ENCODE assay signal across 27 cellular contexts in genomic region chr12:130227641-130228040, GRCh38.
A peak's percentile ranks its signal among the peaks of the same experiment; 100 is the strongest.
DNase-seq lines count a peak whose midpoint lies in the region; ATAC-seq, FAIRE-seq and TF ChIP-seq lines count a peak whose summit lies in the region.
"Had no signal": no experiment of that assay in that cellular context is flagged by ENCODE, and none has a peak within 500 bp of the region (broad histone marks: within the 10 kb centered on the region; RNA-seq: fewer than 3 reads in every experiment).

No MANE protein-coding gene starts in this region.

- H4K20me1 ChIP-seq in keratinocyte (ENCODE audit: control insufficient read depth, extremely low read depth, insufficient read depth, low read length): no peaks in the 10 kb centered on the region

- H3K36me3 ChIP-seq in bronchial epithelial cell (ENCODE audit: control insufficient read depth, insufficient read depth, low read length) (no peaks in the 10 kb centered on the region), endodermal cell (ENCODE audit: control insufficient read depth, insufficient read depth, low read length) (no peaks in the 10 kb centered on the region), keratinocyte (ENCODE audit: control insufficient read depth in 2 of 2, extremely low read depth in 1 of 2, insufficient read depth in 2 of 2, low read length in 2 of 2) (no peaks in the 10 kb centered on the region), left lung (no peaks in the 10 kb centered on the region)
- H3K36me3 ChIP-seq: SJSA1 had no signal

- no peaks in the 10 kb centered on the region for H3K4me1 Mint-ChIP-seq in endodermal cell
- H3K4me1 Mint-ChIP-seq: B cell had no signal

- H3K79me2 ChIP-seq in keratinocyte (ENCODE audit: control insufficient read depth, insufficient read depth, low read length): no peaks in the 10 kb centered on the region

- H3K9me3 ChIP-seq in endodermal cell (ENCODE audit: control insufficient read depth, low read length) (no peaks in the 10 kb centered on the region), keratinocyte (ENCODE audit: control insufficient read depth, low read depth, low read length) (no peaks in the 10 kb centered on the region), left lung (peaks cover 0 to 18% of the 10 kb centered on the region in 2 donors)

- no peaks in the 10 kb centered on the region for H3K9me1 ChIP-seq in keratinocyte (ENCODE audit: control insufficient read depth, extremely low read depth, insufficient read depth, low read length)

- no peak overlapping the region for H3K27ac Mint-ChIP-seq in endodermal cell
- H3K27ac Mint-ChIP-seq: B cell; CD8-positive, alpha-beta T cell had no signal

- intact Hi-C loops in left lung (cut with DNase I): no loop called here

- FAIRE-seq in bronchial epithelial cell (lab: Jason Lieb, UNC) (no peak), keratinocyte (lab: Jason Lieb, UNC) (peak; percentile 83)
- FAIRE-seq: GM12891, HTR-8/SVneo, K562 had no signal

- TF ChIP-seq CTCF in bronchial epithelial cell (IDR thresholded peaks at IDR 0.05; ENCODE audit: insufficient read depth, low read length, severe bottlenecking) (no peak), endodermal cell (conservative IDR thresholded peaks at IDR 0.05) (no peak), keratinocyte (optimal IDR thresholded peaks at IDR 0.05 in 1 of 3, IDR thresholded peaks at IDR 0.05 in 1 of 3, conservative IDR thresholded peaks at IDR 0.05 in 1 of 3; ENCODE audit: extremely low read depth in 1 of 3, insufficient read depth in 2 of 3, low read length in 3 of 3) (no peak), left lung (IDR thresholded peaks at IDR 0.05) (no peak)

- no peak overlapping the region for H3K4me3 Mint-ChIP-seq in endodermal cell
- H3K4me3 Mint-ChIP-seq: B cell; CD8-positive, alpha-beta T cell had no signal

- peaks cover 2% of the 10 kb centered on the region for H3K36me3 Mint-ChIP-seq in endodermal cell (ENCODE audit: low read depth)
- H3K36me3 Mint-ChIP-seq: CD8-positive, alpha-beta T cell had no signal

- DNase-seq in bronchial epithelial cell (ENCODE audit: low read depth) (peak; percentile 59), endodermal cell (peak; percentile 30), keratinocyte (ENCODE audit: low read depth, low spot score) (no peak), left lung (no peak), NCI-H82 (lab: John Stamatoyannopoulos, UW) (no peak)
- DNase-seq in activated CD4-positive, alpha-beta T cell treated with anti-CD3 and anti-CD28 coated beads for 4 hours: no peak
- DNase-seq: Caco-2; CD8-positive, alpha-beta T cell; GDM1; H7; Kasumi-1; MV-4-11; NCI-H1105; NCI-H2029; NCI-H446; NCI-H524 treated with DMSO at 0.1 percent for 48 hours; NCI-H774; NK-92 treated with Interleukin-12 subunit alpha and Interleukin-12 subunit beta, amount 100 ng/mL, for 24 hours; PC-9; Right ventricle myocardium superior had no signal

- WGBS in endodermal cell (ENCODE audit: insufficient coverage in 1 of 2, insufficient read length in 1 of 2), 2 experiments: 71 to 79% methylated on average over 4 of the region's 4 CpGs

- ATAC-seq in HG03520 (IDR thresholded peaks at IDR 0.05; ENCODE audit: unreplicated experiment) (no peak), left lung (no peak)
- ATAC-seq: CD8-positive, alpha-beta T cell; K562 had no signal

- no peaks in the 10 kb centered on the region for H3K4me1 ChIP-seq in endodermal cell (ENCODE audit: control insufficient read depth, insufficient read depth, low read length)
- H3K4me1 ChIP-seq in keratinocyte (ENCODE audit: control insufficient read depth, extremely low read depth, insufficient read depth, low read length): peaks cover 10% of the 10 kb centered on the region
- no peaks in the 10 kb centered on the region for H3K4me1 ChIP-seq in left lung
- H3K4me1 ChIP-seq: Caco-2, SJSA1 had no signal

- H3K27me3 ChIP-seq in bronchial epithelial cell (ENCODE audit: control insufficient read depth, insufficient read depth, low read length): no peaks in the 10 kb centered on the region
- peaks cover 42% of the 10 kb centered on the region for H3K27me3 ChIP-seq in endodermal cell (ENCODE audit: control insufficient read depth, insufficient read depth, low read length, poor library complexity, severe bottlenecking)
- no peaks in the 10 kb centered on the region for H3K27me3 ChIP-seq in keratinocyte (ENCODE audit: control insufficient read depth, extremely low read depth, insufficient read depth, low read length)
- H3K27me3 ChIP-seq in left lung: peaks cover 0 to 33% of the 10 kb centered on the region in 2 donors
- H3K27me3 ChIP-seq: SJSA1 had no signal

- no peak overlapping the region for H3K27ac ChIP-seq in endodermal cell (ENCODE audit: low read depth, low read length)
- no peak overlapping the region for H3K27ac ChIP-seq in keratinocyte (ENCODE audit: control insufficient read depth, insufficient read depth, low read length)
- H3K27ac ChIP-seq in left lung: no peak overlapping the region
- H3K27ac ChIP-seq: C4-2B, PC-9, SJSA1 had no signal

- H3K9ac ChIP-seq in endodermal cell (ENCODE audit: extremely low read depth, low read length, poor library complexity, severe bottlenecking) (no peak overlapping the region), keratinocyte (ENCODE audit: control insufficient read depth, extremely low read depth, insufficient read depth, low read length) (no peak overlapping the region)

- H3K4me3 ChIP-seq in bronchial epithelial cell (ENCODE audit: low read depth, low read length): no peak overlapping the region
- no peak overlapping the region for H3K4me3 ChIP-seq in endodermal cell (ENCODE audit: low read length)
- H3K4me3 ChIP-seq in keratinocyte (ENCODE audit: control insufficient read depth in 2 of 3, extremely low read depth in 1 of 3, insufficient read depth in 2 of 3, low read depth in 1 of 3, low read length in 3 of 3): no peak overlapping the region
- H3K4me3 ChIP-seq in left lung: no peak overlapping the region
- H3K4me3 ChIP-seq: K562, PC-9, SJSA1 had no signal

- H3K4me2 ChIP-seq in keratinocyte (ENCODE audit: control insufficient read depth, extremely low read depth, insufficient read depth, low read depth, low read length): peak overlapping the region; percentile 31
- H3K4me2 ChIP-seq: PC-9 had no signal

- H2AFZ ChIP-seq in keratinocyte (ENCODE audit: control insufficient read depth, low read length): no peak overlapping the region
- H2AFZ ChIP-seq: PC-9 had no signal

- H3K9me3 Mint-ChIP-seq in endodermal cell: peaks cover 34% of the 10 kb centered on the region

- dilution Hi-C loops in keratinocyte (cut with MboI; ENCODE audit: extremely low pct_ligation_motif_present, low sequenced_read_pairs): no loop called here

- peaks cover 64% of the 10 kb centered on the region for H3K27me3 Mint-ChIP-seq in endodermal cell (ENCODE audit: insufficient read depth)
- H3K27me3 Mint-ChIP-seq: B cell had no signal

Comparison
In these comparisons a context has a peak if more than half of its experiments do, and no peak if none do; other contexts are left out.
1. DNase-seq: peak in bronchial epithelial cell (single experiment) and endodermal cell (single experiment); none in keratinocyte (single experiment), activated CD4-positive, alpha-beta T cell treated with anti-CD3 and anti-CD28 coated beads for 4 hours (0 of 2), left lung (0 of 2) and NCI-H82 (single experiment).